ENCODE assay signal across 9 cellular contexts in the genomic region with DNA sequence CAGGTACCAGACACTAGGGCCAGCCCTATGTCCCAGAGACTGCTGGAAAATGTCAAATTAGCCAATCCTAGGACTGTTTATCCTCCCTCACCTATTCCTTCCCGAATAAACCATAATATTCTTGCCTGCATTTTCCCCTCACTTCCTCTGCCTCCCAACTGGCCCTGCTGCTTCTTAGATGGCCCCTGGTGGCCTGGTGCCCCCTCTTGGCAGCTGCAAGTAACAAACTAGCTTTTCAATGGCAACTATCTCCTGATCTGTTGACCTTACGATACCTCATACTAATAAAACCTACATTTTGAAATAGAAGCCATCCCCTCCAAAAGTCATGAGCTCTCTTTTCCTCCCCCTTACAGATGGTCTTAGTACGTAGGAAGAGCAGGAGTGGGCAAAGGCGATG.
A peak's percentile ranks its signal among the peaks of the same experiment; 100 is the strongest.
DNase-seq lines count a peak whose midpoint lies in the region; ATAC-seq and FAIRE-seq lines count a peak whose summit lies in the region.
"Had no signal": no experiment of that assay in that cellular context is flagged by ENCODE, and none has a peak within 500 bp of the region (broad histone marks: within the 10 kb centered on the region; RNA-seq: fewer than 3 reads in every experiment).

No MANE protein-coding gene starts in this region.

- intact Hi-C loops in sciatic nerve (cut with DNase I): no loop called here

- DNase-seq in COLO829 (ENCODE audit: low spot score) (peak; percentile 33), HCEC 1CT (peak; percentile 37), OCI-M1 (lab: John Stamatoyannopoulos, UW) (peak; percentile 31), germinal center (ENCODE audit: low spot score) (peak; percentile 18), sciatic nerve (ENCODE audit: low spot score) (no peak), NCI-H345 treated with DMSO at 0.1 percent for 48 hours (lab: John Stamatoyannopoulos, UW; ENCODE audit: unreplicated experiment) (no peak), frontal cortex (ENCODE audit: low spot score in 2 of 2) (no peak)
- DNase-seq: central memory CD4-positive, alpha-beta T cell had no signal

- no peak for FAIRE-seq in frontal cortex (lab: Jason Lieb, UNC)

- ATAC-seq in sciatic nerve (no peak), GM19397 (IDR thresholded peaks at IDR 0.05; ENCODE audit: unreplicated experiment) (no peak)

Comparison
In these comparisons a context has a peak if more than half of its experiments do, and no peak if none do; other contexts are left out.
1. DNase-seq: peak in COLO829 (single experiment), HCEC 1CT (single experiment), OCI-M1 (single experiment) and germinal center (single experiment); none in sciatic nerve (single experiment), NCI-H345 treated with DMSO at 0.1 percent for 48 hours (single experiment) and frontal cortex (0 of 2).